Comparison of ENCODE assay signal across 21 cellular contexts in the genomic region with DNA sequence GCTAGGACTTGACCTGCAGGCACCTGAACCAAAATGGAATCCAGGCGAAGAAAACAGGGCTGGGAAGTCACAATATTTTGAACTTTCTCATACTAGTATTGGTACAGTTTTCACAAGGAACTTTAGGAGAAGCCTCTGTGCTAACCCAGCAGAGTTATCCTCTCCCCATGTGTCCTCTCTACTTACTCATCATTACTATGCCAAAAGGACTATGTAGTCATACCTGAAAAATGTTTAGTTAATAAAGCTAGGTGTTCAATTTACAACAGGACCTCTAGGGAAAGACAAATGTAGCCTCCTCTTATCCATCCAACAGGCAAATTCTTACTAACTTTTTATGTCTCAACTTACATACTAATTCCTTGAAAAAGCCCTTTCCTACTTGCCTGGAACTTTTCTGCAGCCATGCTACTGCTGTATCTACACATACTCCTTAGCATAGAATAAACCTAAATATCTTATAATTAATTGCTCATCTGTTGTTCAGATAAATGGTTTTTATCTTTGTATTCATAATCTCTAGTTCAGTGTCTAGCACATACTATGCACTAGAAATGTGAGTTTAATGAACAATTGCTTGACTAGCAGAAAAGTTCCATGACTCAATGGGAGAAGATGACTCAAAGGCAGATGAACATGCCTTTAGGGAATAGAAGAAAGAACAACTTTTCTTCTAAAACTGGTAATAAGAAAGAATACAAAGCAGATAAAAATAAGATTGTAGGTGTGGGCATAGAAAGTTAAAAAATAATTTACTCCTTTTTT.
A peak's percentile ranks its signal among the peaks of the same experiment; 100 is the strongest.
DNase-seq lines count a peak whose midpoint lies in the region; ATAC-seq and TF ChIP-seq lines count a peak whose summit lies in the region.
"Had no signal": no experiment of that assay in that cellular context is flagged by ENCODE, and none has a peak within 500 bp of the region (broad histone marks: within the 10 kb centered on the region; RNA-seq: fewer than 3 reads in every experiment).

No MANE protein-coding gene starts in this region.

- H3K27me3 Mint-ChIP-seq in Calu3 (ENCODE audit: unreplicated experiment) = no peaks in the 10 kb centered on the region
- H3K27me3 Mint-ChIP-seq: activated CD4-positive, alpha-beta T cell treated with anti-CD3 and anti-CD28 coated beads, Interleukin-2, amount 10 ng/mL, durations not matched to agents 7 days and 5 days; CD4-positive, CD25-positive, alpha-beta regulatory T cell had no signal

- H2AK5ac ChIP-seq in IMR-90 (ENCODE audit: low read depth, low read length) = no peak overlapping the region

- H3K4me3 Mint-ChIP-seq in Calu3 (ENCODE audit: low read depth, unreplicated experiment) = no peak overlapping the region
- H3K4me3 Mint-ChIP-seq: activated CD4-positive, alpha-beta T cell treated with anti-CD3 and anti-CD28 coated beads, Interleukin-2, amount 10 ng/mL, durations not matched to agents 7 days and 5 days; CD4-positive, CD25-positive, alpha-beta regulatory T cell had no signal

- no peak overlapping the region; the same call in 1 of the 2 replicates for H3K56ac ChIP-seq in IMR-90 (ENCODE audit: extremely low read depth, insufficient read depth, low read length)

- H4K8ac ChIP-seq in IMR-90 (ENCODE audit: low read depth in 2 of 2, low read length in 2 of 2) = peak overlapping the region in 1 of 2 experiments; percentile 72; a peak in 2 of 4 replicates

- H3K27me3 ChIP-seq in IMR-90 (ENCODE audit: control insufficient read depth, insufficient read depth, low read length) = no peaks in the 10 kb centered on the region
- H3K27me3 ChIP-seq in left ventricle myocardium inferior (ENCODE audit: low read depth) = no peaks in the 10 kb centered on the region
- H3K27me3 ChIP-seq: gastroesophageal sphincter, pancreas, tibial nerve had no signal

- peak; percentile 78 for DNase-seq in IMR-90
- DNase-seq in amniotic epithelial cell (ENCODE audit: low read depth) = peak; percentile 49
- peak; percentile 38 for DNase-seq in fibroblast of the conjunctiva (ENCODE audit: low read depth)
- DNase-seq in DMS79 (lab: John Stamatoyannopoulos, UW) = no peak
- no peak for DNase-seq in left ventricle myocardium inferior
- no peak for DNase-seq in Calu3
- DNase-seq: activated CD4-positive, alpha-beta T cell treated with anti-CD3 and anti-CD28 coated beads, Interleukin-2, amount 10 ng/mL, durations not matched to agents 7 days and 5 days; activated naive CD4-positive, alpha-beta T cell treated with anti-CD3 and anti-CD28 coated beads, Interleukin-2, amount 50 U/mL, for 16 hours; activated T-cell treated with anti-CD3 and anti-CD28 coated beads for 4 hours; CD4-positive, CD25-positive, alpha-beta regulatory T cell; KBM-7; lower lobe of right lung; NCI-H1417; NCI-H2227 treated with DMSO at 0.1 percent for 48 hours; pancreas; small intestine had no signal

- no CpG with 5 or more reads among the region's 1 CpG for WGBS in IMR-90 (ENCODE audit: extremely low coverage in 2 of 2, insufficient read length in 1 of 2), 2 experiments

- H2BK5ac ChIP-seq in IMR-90 (ENCODE audit: low read depth, low read length, poor library complexity, severe bottlenecking) = peak overlapping the region; percentile 93

- peak overlapping the region; percentile 11 for H2AK9ac ChIP-seq in IMR-90 (replicated peaks; ENCODE audit: low read depth, low read length, poor library complexity)

- 0 out of 4 replicates have a peak, but pooled peaks cover 0 to 4% of the 10 kb centered on the region in 2 experiments for H3K79me1 ChIP-seq in IMR-90 (ENCODE audit: low read depth in 1 of 2, low read length in 2 of 2)

- H2BK120ac ChIP-seq in IMR-90 (ENCODE audit: low read depth, low read length) = peak overlapping the region; percentile 94; the same call in 1 of the 2 replicates

- peak overlapping the region; percentile 74; the same call in 1 of the 2 replicates for H3K14ac ChIP-seq in IMR-90 (replicated peaks; ENCODE audit: low read depth, low read length)

- BruUV-seq in IMR-90 (replicated peaks; lab: Mats Ljungman, UMichigan) (no TSS peak), Calu3 (replicated peaks; lab: Mats Ljungman, UMichigan) (no TSS peak)

- H3K36me3 ChIP-seq in IMR-90 (ENCODE audit: control insufficient read depth, insufficient read depth, low read length) (no peaks in the 10 kb centered on the region), left ventricle myocardium inferior (no peaks in the 10 kb centered on the region)
- H3K36me3 ChIP-seq: cardiac muscle cell, gastroesophageal sphincter, lower lobe of right lung, pancreas, tibial nerve had no signal

- peak overlapping the region; percentile 93; the same call in 1 of the 2 replicates for H3K18ac ChIP-seq in IMR-90 (ENCODE audit: low read depth, low read length)

- peak overlapping the region; percentile 68; the same call in 1 of the 2 replicates for H3K23ac ChIP-seq in IMR-90 (ENCODE audit: low read depth, low read length)

- peak overlapping the region; percentile 58; the same call in 1 of the 2 replicates for H3K4ac ChIP-seq in IMR-90 (ENCODE audit: low read depth, low read length)

- CTCF ChIA-PET in IMR-90 (lab: Yijun Ruan, JAX) (interaction anchor here (0.6 kb wide), 1 partner anchor 169 kb away, joined by 3 read pairs; no protein-coding TSS in a partner anchor), Calu3 (lab: Charles Lee) (no interaction called here)

- no peak overlapping the region; the same call in 1 of the 2 replicates for H4K91ac ChIP-seq in IMR-90 (ENCODE audit: insufficient read depth, low read depth, low read length)

- no peaks in the 10 kb centered on the region for H3K36me3 Mint-ChIP-seq in Calu3 (ENCODE audit: insufficient read depth, unreplicated experiment)
- H3K36me3 Mint-ChIP-seq: CD4-positive, CD25-positive, alpha-beta regulatory T cell had no signal

- peak overlapping the region; percentile 60; the same call in 1 of the 3 replicates for H2BK15ac ChIP-seq in IMR-90 (ENCODE audit: low read depth, low read length)

- H3K4me1 Mint-ChIP-seq in Calu3 (ENCODE audit: low read depth, unreplicated experiment) = no peaks in the 10 kb centered on the region
- H3K4me1 Mint-ChIP-seq: activated CD4-positive, alpha-beta T cell treated with anti-CD3 and anti-CD28 coated beads, Interleukin-2, amount 10 ng/mL, durations not matched to agents 7 days and 5 days; CD4-positive, CD25-positive, alpha-beta regulatory T cell had no signal

- intact Hi-C loops in IMR-90 (cut with micrococcal nuclease) = loop anchor here (2.0 kb wide), 1 partner anchor 19 kb away; no protein-coding TSS in a partner anchor
- intact Hi-C loops in left ventricle myocardium inferior (cut with micrococcal nuclease) = no loop called here
- intact Hi-C loops in Calu3 (cut with micrococcal nuclease; ENCODE audit: unreplicated experiment) = no loop called here

- no peak for TF ChIP-seq POLR2A in IMR-90 (IDR thresholded peaks at IDR 0.05; ENCODE audit: low read depth, low read length)

- H3K4me2 ChIP-seq in IMR-90 (ENCODE audit: low read depth, low read length) = no peak overlapping the region; the same call in 1 of the 2 replicates

- no peak overlapping the region for H2AFZ ChIP-seq in IMR-90 (replicated peaks; ENCODE audit: low read length, poor library complexity)

- no peak for TF ChIP-seq CTCF in IMR-90 (conservative IDR thresholded peaks at IDR 0.05; ENCODE audit: low read depth, low read length)
- no peak for TF ChIP-seq CTCF in left ventricle myocardium inferior (IDR thresholded peaks at IDR 0.05; ENCODE audit: borderline replicate concordance)
- no peak for TF ChIP-seq CTCF in Calu3 (IDR thresholded peaks at IDR 0.05; ENCODE audit: unreplicated experiment)

- H3K27ac ChIP-seq in IMR-90 (ENCODE audit: insufficient read depth, low read length) (no peak overlapping the region), left ventricle myocardium inferior (replicated peaks) (no peak overlapping the region)
- H3K27ac ChIP-seq: cardiac muscle cell, gastroesophageal sphincter, HL-60, lower lobe of right lung, pancreas, tibial nerve had no signal

- H2BK20ac ChIP-seq in IMR-90 (ENCODE audit: low read depth, low read length) = peak overlapping the region; percentile 94

- peak overlapping the region; percentile 87; the same call in 1 of the 2 replicates for H4K5ac ChIP-seq in IMR-90 (ENCODE audit: low read depth, low read length)

- H3K9me1 ChIP-seq in IMR-90 (ENCODE audit: insufficient read depth, low read length) = no peaks in the 10 kb centered on the region

- H3K9me3 ChIP-seq in IMR-90 (ENCODE audit: control insufficient read depth, insufficient read depth, low read length) (peaks cover 4% of the 10 kb centered on the region), left ventricle myocardium inferior (replicated peaks) (peaks cover 33% of the 10 kb centered on the region)
- H3K9me3 ChIP-seq: pancreas had no signal

- no peaks in the 10 kb centered on the region for H3K9me3 Mint-ChIP-seq in Calu3 (ENCODE audit: low read depth, unreplicated experiment)
- H3K9me3 Mint-ChIP-seq: activated CD4-positive, alpha-beta T cell treated with anti-CD3 and anti-CD28 coated beads, Interleukin-2, amount 10 ng/mL, durations not matched to agents 7 days and 5 days had no signal

- H3K4me3 ChIP-seq in IMR-90 (ENCODE audit: insufficient read depth, low read depth, low read length) (no peak overlapping the region), left ventricle myocardium inferior (no peak overlapping the region)
- H3K4me3 ChIP-seq: cardiac muscle cell, gastroesophageal sphincter, lower lobe of right lung, pancreas, tibial nerve had no signal

- in situ Hi-C loops in IMR-90 (cut with MboI; ENCODE audit: low sequenced_read_pairs) = no loop called here

- H3K4me1 ChIP-seq in IMR-90 (ENCODE audit: control insufficient read depth, insufficient read depth, low read length) = peaks cover 11% of the 10 kb centered on the region; the same call in 1 of the 2 replicates
- no peaks in the 10 kb centered on the region for H3K4me1 ChIP-seq in left ventricle myocardium inferior
- H3K4me1 ChIP-seq: gastroesophageal sphincter, lower lobe of right lung, pancreas, tibial nerve had no signal

- H4K20me1 ChIP-seq in IMR-90 (ENCODE audit: insufficient read depth, low read length) = no peaks in the 10 kb centered on the region

- no peak for TF ChIP-seq RAD21 in IMR-90 (IDR thresholded peaks at IDR 0.05; ENCODE audit: low read length)

- H3K27ac Mint-ChIP-seq in Calu3 (ENCODE audit: unreplicated experiment) = no peak overlapping the region
- H3K27ac Mint-ChIP-seq: activated CD4-positive, alpha-beta T cell treated with anti-CD3 and anti-CD28 coated beads, Interleukin-2, amount 10 ng/mL, durations not matched to agents 7 days and 5 days; CD4-positive, CD25-positive, alpha-beta regulatory T cell had no signal

- dilution Hi-C loops in IMR-90 (cut with HindIII; ENCODE audit: low sequenced_read_pairs, unreplicated experiment) = no loop called here

- no peak overlapping the region for H3K9ac ChIP-seq in IMR-90 (ENCODE audit: low read depth, low read length)

- ATAC-seq in IMR-90 (ENCODE audit: low read depth) = peak; percentile 50
- no peak for ATAC-seq in HG02759 (IDR thresholded peaks at IDR 0.05; ENCODE audit: unreplicated experiment)
- ATAC-seq: gastroesophageal sphincter, lower lobe of right lung, pancreas had no signal

- POLR2A ChIA-PET in IMR-90 (lab: Charles Lee; ENCODE audit: unreplicated experiment) = no interaction called here

TF ChIP-seq in IMR-90, 13 proteins besides CTCF, POLR2A, EP300 and RAD21 (continues in another document):
- no peak for TF ChIP-seq BHLHE40 (IDR thresholded peaks at IDR 0.05; ENCODE audit: low read depth, low read length)

Comparison
In these comparisons a context has a peak if more than half of its experiments do, and no peak if none do; other contexts are left out.
1. DNase-seq: peak in IMR-90 (single experiment), amniotic epithelial cell (single experiment) and fibroblast of the conjunctiva (single experiment); none in DMS79 (single experiment), left ventricle myocardium inferior (single experiment) and Calu3 (single experiment).